Comparison of ENCODE assay signal across 8 cellular contexts in the genomic region with DNA sequence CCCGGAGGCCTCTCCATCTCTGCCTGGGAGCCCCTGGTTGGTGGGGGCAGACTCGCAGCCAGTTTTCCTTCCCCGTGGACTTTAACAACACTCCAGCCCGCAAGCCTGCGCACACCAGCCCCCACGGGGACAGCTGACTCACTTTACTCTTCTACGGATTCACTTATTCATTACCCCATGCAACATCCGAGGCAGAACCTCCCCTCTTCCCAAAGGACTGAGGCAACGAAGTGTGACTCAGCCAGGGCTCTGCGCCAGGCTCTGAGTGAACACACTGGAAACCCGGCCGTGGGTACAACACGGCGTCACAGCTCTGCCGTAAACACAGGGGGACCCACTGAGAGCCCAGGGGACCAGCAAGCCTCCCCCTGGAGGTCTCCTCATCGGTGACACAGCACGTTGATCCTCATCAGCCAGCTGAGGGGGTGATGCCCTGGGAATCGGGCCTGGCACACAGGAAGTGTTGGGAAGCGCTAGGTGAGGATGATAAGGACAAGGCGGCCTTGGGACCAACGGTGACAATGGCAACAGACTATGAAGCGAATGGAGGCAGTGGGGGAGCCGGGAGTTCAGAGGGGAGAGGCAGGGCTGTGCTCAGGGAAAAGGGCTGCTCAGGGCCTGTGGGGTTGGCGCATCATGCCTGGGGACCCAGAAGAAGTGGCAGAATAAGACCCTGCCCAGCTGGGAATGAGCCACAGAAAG. TPM values are rescaled to one million over a fixed set of nuclear protein-coding genes. Genes with fewer than 3 reads are reported as not detected.
DNase-seq lines count a peak whose midpoint lies in the region; ATAC-seq and TF ChIP-seq lines count a peak whose summit lies in the region.

No MANE protein-coding gene starts in this region.

- H3K4me1 ChIP-seq in adipocyte (ENCODE audit: control insufficient read depth, insufficient read depth, low read length): peaks cover 54% of the 10 kb centered on the region
- H3K4me1 ChIP-seq in right atrium auricular region: peaks cover 0 to 36% of the 10 kb centered on the region in 2 donors

- peak overlapping the region; percentile 62 to 63 for H3K27ac ChIP-seq in right atrium auricular region

- no peaks in the 10 kb centered on the region for H3K9me3 ChIP-seq in adipocyte (ENCODE audit: control insufficient read depth, low read length)
- H3K9me3 ChIP-seq in right atrium auricular region: no peaks in the 10 kb centered on the region

- no peak for TF ChIP-seq CTCF in right atrium auricular region (IDR thresholded peaks at IDR 0.05)

- H3K36me3 ChIP-seq in adipocyte (ENCODE audit: control insufficient read depth, insufficient read depth, low read length, severe bottlenecking): peaks cover 3% of the 10 kb centered on the region
- H3K36me3 ChIP-seq in right atrium auricular region: no peaks in the 10 kb centered on the region

- H3K27me3 ChIP-seq in adipocyte (replicated peaks; ENCODE audit: control insufficient read depth, insufficient read depth, low read length) (no peaks in the 10 kb centered on the region), right atrium auricular region (no peaks in the 10 kb centered on the region)

- ATAC-seq in GM18861 (IDR thresholded peaks at IDR 0.05; ENCODE audit: unreplicated experiment): no peak
- no peak for ATAC-seq in HG02870 (IDR thresholded peaks at IDR 0.05; ENCODE audit: unreplicated experiment)
- no peak for ATAC-seq in GM19455 (IDR thresholded peaks at IDR 0.05; ENCODE audit: unreplicated experiment)

- peak overlapping the region; percentile 57 for H3K9ac ChIP-seq in adipocyte (ENCODE audit: low read length)

- peak; percentile 92 for DNase-seq in Daoy (ENCODE audit: low read depth)
- DNase-seq in NOMO-1 (lab: John Stamatoyannopoulos, UW; ENCODE audit: unreplicated experiment in 2 of 2): peak; percentile 28 to 39
- DNase-seq in adipocyte (ENCODE audit: low read depth): peak; percentile 97
- peak; percentile 97 for DNase-seq in right atrium auricular region (ENCODE audit: low spot score)
- peak; percentile 94 for DNase-seq in skeletal muscle cell (ENCODE audit: low read depth)

- H3K4me3 ChIP-seq in adipocyte (ENCODE audit: low read length) (peak overlapping the region; percentile 48), right atrium auricular region (no peak overlapping the region), skeletal muscle cell (ENCODE audit: low read depth, low read length) (no peak overlapping the region)

RNA-seq across cellular contexts. Expression of gene COTL1, which starts 14.6 kb away (rescaled TPM):
- 128 and 165 TPM in 2 replicates for total RNA-seq in Daoy (2014; rRNA removed; shearing (Covaris generic))
- 10 to 100 TPM in 1 of 2 donors, 1 to 10 TPM in 1; 8.0 to 27.1 TPM for total RNA-seq in right atrium auricular region

RNA-seq across cellular contexts. Expression of gene KLHL36, which starts 45.0 kb away (rescaled TPM):
- 17.0 and 20.5 TPM in 2 replicates for total RNA-seq in Daoy (2014; rRNA removed; shearing (Covaris generic))
- 10 to 100 TPM; 36.2 to 44.1 TPM for total RNA-seq in right atrium auricular region

Comparison
In these comparisons a context has a peak if more than half of its experiments do, and no peak if none do; other contexts are left out.
1. DNase-seq: peak in every context shown above with its lines; median percentile 97 in adipocyte; 97 in right atrium auricular region; 94 in skeletal muscle cell; 92 in Daoy; 34 in NOMO-1.